33 cellular contexts compared by ENCODE assay signal in the genomic region with DNA sequence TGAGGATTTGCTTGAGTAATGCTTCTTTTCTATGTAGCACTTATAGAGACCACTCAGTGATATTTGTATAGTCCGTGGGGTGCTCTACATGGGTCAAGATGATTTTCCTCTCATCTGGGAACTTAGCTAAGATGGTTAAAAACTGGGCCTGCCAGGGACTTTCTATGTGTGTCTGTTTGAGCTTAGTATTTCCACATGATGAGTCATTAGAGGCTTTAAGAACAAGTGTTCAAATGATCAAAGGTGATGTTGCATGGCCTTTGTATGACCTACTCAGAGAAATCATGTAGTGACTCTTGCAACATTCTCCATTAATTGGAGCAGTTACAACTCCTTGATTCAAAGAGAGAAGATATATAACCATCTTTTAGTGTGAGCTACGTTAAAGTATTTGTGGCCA.
DNase-seq lines count a peak whose midpoint lies in the region; ATAC-seq and TF ChIP-seq lines count a peak whose summit lies in the region.
"Had no signal": no experiment of that assay in that cellular context is flagged by ENCODE, and none has a peak within 500 bp of the region (broad histone marks: within the 10 kb centered on the region; RNA-seq: fewer than 3 reads in every experiment).

No MANE protein-coding gene starts in this region.

- no peaks in the 10 kb centered on the region for H3K27me3 Mint-ChIP-seq in nephron progenitor cell (ENCODE audit: low read depth, poor library complexity)
- H3K27me3 Mint-ChIP-seq: activated CD8-positive, alpha-beta memory T cell treated with anti-CD3 and anti-CD28 coated beads, Interleukin-2, amount 10 ng/mL, durations not matched to agents 7 days and 5 days; central memory CD8-positive, alpha-beta T cell; IgD-negative memory B cell; naive B cell had no signal

- H3K27ac Mint-ChIP-seq in nephron progenitor cell, result no peak overlapping the region
- H3K27ac Mint-ChIP-seq: activated CD8-positive, alpha-beta memory T cell treated with anti-CD3 and anti-CD28 coated beads, Interleukin-2, amount 10 ng/mL, durations not matched to agents 7 days and 5 days; CD8-positive, alpha-beta T cell; IgD-negative memory B cell; naive B cell; T-helper 1 cell treated with Interleukin-12 subunit alpha and Interleukin-12 subunit beta and Interleukin-4 antibody, amounts not matched to agents 30 μg/mL and 1 μg/mL, for 36 hours had no signal

- POLR2A ChIA-PET in RWPE1 (lab: Yijun Ruan, JAX; ENCODE audit: low non-redundant PET), result no interaction called here

- no peaks in the 10 kb centered on the region for H3K36me3 Mint-ChIP-seq in nephron progenitor cell (ENCODE audit: low read depth)
- H3K36me3 Mint-ChIP-seq: activated CD8-positive, alpha-beta memory T cell treated with anti-CD3 and anti-CD28 coated beads, Interleukin-2, amount 10 ng/mL, durations not matched to agents 7 days and 5 days; CD8-positive, alpha-beta T cell; IgD-negative memory B cell; naive B cell had no signal

- H3K9me3 Mint-ChIP-seq in nephron progenitor cell, result no peaks in the 10 kb centered on the region

- CTCF ChIA-PET in RWPE1 (lab: Yijun Ruan, JAX), result no interaction called here

- H3K4me3 Mint-ChIP-seq in nephron progenitor cell, result no peak overlapping the region
- H3K4me3 Mint-ChIP-seq: activated CD8-positive, alpha-beta memory T cell treated with anti-CD3 and anti-CD28 coated beads, Interleukin-2, amount 10 ng/mL, durations not matched to agents 7 days and 5 days; activated T-cell treated with anti-CD3 and anti-CD28 coated beads, Interleukin-2, amount 50 U/mL, for 4 hours; CD8-positive, alpha-beta T cell; central memory CD8-positive, alpha-beta T cell; IgD-negative memory B cell; naive B cell; T-helper 1 cell treated with Interleukin-12 subunit alpha and Interleukin-12 subunit beta and Interleukin-4 antibody, amounts not matched to agents 30 μg/mL and 1 μg/mL, for 36 hours had no signal

- DNase-seq in GM12865 (ENCODE audit: low read depth), result peak; percentile 3
- DNase-seq in RWPE1 (ENCODE audit: low spot score), result peak; percentile 42
- peak; percentile 14 for DNase-seq in kidney tubule cell (ENCODE audit: low spot score)
- no peak for DNase-seq in activated effector memory CD4-positive, alpha-beta T cell treated with anti-CD3 and anti-CD28 coated beads, Interleukin-2, amount 50 U/mL, for 16 hours
- DNase-seq in NCI-H1092 (lab: John Stamatoyannopoulos, UW), result no peak
- no peak for DNase-seq in nephron progenitor cell
- no peak for DNase-seq in SK-N-DZ (ENCODE audit: low spot score)
- DNase-seq: ACHN; activated CD4-positive, alpha-beta T cell treated with anti-CD3 and anti-CD28 coated beads, Interleukin-2, amount 50 U/mL, for 4 hours; activated CD8-positive, alpha-beta memory T cell treated with anti-CD3 and anti-CD28 coated beads, Interleukin-2, amount 10 ng/mL, durations not matched to agents 7 days and 5 days; activated naive CD4-positive, alpha-beta T cell; activated T-cell treated with anti-CD3 and anti-CD28 coated beads, Interleukin-2, amount 50 U/mL, for 4 hours; BE2C; CD8-positive, alpha-beta T cell; foreskin melanocyte; heart right ventricle; kidney; midbrain; naive B cell; NCI-H146; NCI-H345; NCI-H748 treated with DMSO at 0.1 percent for 48 hours; sigmoid colon; stimulated activated CD4-positive, alpha-beta T cell treated with anti-CD3 and anti-CD28 coated beads, Interleukin-12 subunit alpha, Interleukin-12 subunit beta, amount 100 ng/mL, for 4 hours; stimulated activated CD4-positive, alpha-beta T cell treated with anti-CD3 and anti-CD28 coated beads, Interleukin-2, amount 100 ng/mL, for 48 hours; stomach had no signal

- peak; percentile 77 for ATAC-seq in HG02759 (IDR thresholded peaks at IDR 0.05; ENCODE audit: unreplicated experiment)
- ATAC-seq: activated CD8-positive, alpha-beta memory T cell treated with anti-CD3 and anti-CD28 coated beads, Interleukin-2, amount 10 ng/mL, durations not matched to agents 7 days and 5 days; activated T-cell treated with anti-CD3 and anti-CD28 coated beads, Interleukin-2, amount 50 U/mL, for 4 hours; CD8-positive, alpha-beta T cell; heart right ventricle; SK-N-SH treated with all-trans-retinoic acid at 6 μM for 48 hours had no signal

- H3K27ac ChIP-seq in RWPE1, result no peak overlapping the region
- H3K27ac ChIP-seq: heart right ventricle, neutrophil, sigmoid colon, stomach, vagina had no signal

- H3K4me1 Mint-ChIP-seq in nephron progenitor cell, result no peaks in the 10 kb centered on the region
- H3K4me1 Mint-ChIP-seq: activated CD8-positive, alpha-beta memory T cell treated with anti-CD3 and anti-CD28 coated beads, Interleukin-2, amount 10 ng/mL, durations not matched to agents 7 days and 5 days; central memory CD8-positive, alpha-beta T cell; IgD-negative memory B cell; naive B cell had no signal

- H3K4me3 ChIP-seq in GM12865 (ENCODE audit: low read depth, low read length), result no peak overlapping the region
- H3K4me3 ChIP-seq: heart right ventricle, sigmoid colon, stomach, vagina had no signal

- no peak for TF ChIP-seq CTCF in GM12865 (IDR thresholded peaks at IDR 0.05; ENCODE audit: insufficient read depth, low read depth, low read length, missing control alignments)
- no peak for TF ChIP-seq CTCF in RWPE1 (conservative IDR thresholded peaks at IDR 0.05; ENCODE audit: low read depth)
- TF ChIP-seq CTCF in nephron progenitor cell (IDR thresholded peaks at IDR 0.05), result no peak

Comparison
In these comparisons a context has a peak if more than half of its experiments do, and no peak if none do; other contexts are left out.
1. DNase-seq: peak in GM12865 (single experiment), RWPE1 (single experiment) and kidney tubule cell (single experiment); none in activated effector memory CD4-positive, alpha-beta T cell treated with anti-CD3 and anti-CD28 coated beads, Interleukin-2, amount 50 U/mL, for 16 hours (single experiment), NCI-H1092 (single experiment), nephron progenitor cell (single experiment) and SK-N-DZ (single experiment).